ENCODE assay signal across 8 cellular contexts in genomic region chr1:51331206-51332100, GRCh38. TPM values are rescaled to one million over a fixed set of nuclear protein-coding genes. Genes with fewer than 3 reads are reported as not detected.
DNase-seq lines count a peak whose midpoint lies in the region; ATAC-seq, FAIRE-seq and TF ChIP-seq lines count a peak whose summit lies in the region.

No MANE protein-coding gene starts in this region.

- no peaks in the 10 kb centered on the region for H3K36me3 ChIP-seq in ectodermal cell (ENCODE audit: control insufficient read depth, insufficient read depth, low read length)
- H3K36me3 ChIP-seq in mesendoderm (ENCODE audit: control insufficient read depth, insufficient read depth, low read length): no peaks in the 10 kb centered on the region

- H4K8ac ChIP-seq in mesendoderm (ENCODE audit: low read depth, low read length): no peak overlapping the region

- H2BK15ac ChIP-seq in mesendoderm (replicated peaks; ENCODE audit: low read depth): no peak overlapping the region

- no peak overlapping the region for H3K23ac ChIP-seq in mesendoderm (ENCODE audit: low read length)

- H3K27me3 ChIP-seq in ectodermal cell (ENCODE audit: control insufficient read depth, insufficient read depth, low read length, poor library complexity, severe bottlenecking): peaks cover 25% of the 10 kb centered on the region
- no peaks in the 10 kb centered on the region for H3K27me3 ChIP-seq in mesendoderm (ENCODE audit: insufficient read depth, low read length, poor library complexity)

- peak overlapping the region; percentile 3 for H4K5ac ChIP-seq in mesendoderm (ENCODE audit: low read length)

- 41 to 54% methylated on average over 6 to 7 of the region's 7 CpGs for WGBS in ectodermal cell, 2 experiments
- no CpG with 5 or more reads among the region's 7 CpGs for WGBS in mesendoderm (ENCODE audit: extremely low coverage, insufficient coverage, low lambda C conversion rate)

- H2BK5ac ChIP-seq in mesendoderm (ENCODE audit: low read length): peak overlapping the region; percentile 15

- H3K9me3 ChIP-seq in ectodermal cell (ENCODE audit: control insufficient read depth, low read length): no peaks in the 10 kb centered on the region

- H3K18ac ChIP-seq in mesendoderm (ENCODE audit: low read length): peak overlapping the region; percentile 88

- H3K4ac ChIP-seq in mesendoderm (ENCODE audit: low read depth, low read length): peak overlapping the region; percentile 28

- H3K79me2 ChIP-seq in mesendoderm (ENCODE audit: control insufficient read depth, insufficient read depth, low read length): no peaks in the 10 kb centered on the region

- H2BK120ac ChIP-seq in mesendoderm (ENCODE audit: low read depth, low read length): no peak overlapping the region

- peak; percentile 83 for FAIRE-seq in RCC 7860 (lab: Jason Lieb, UNC)

- peak overlapping the region; percentile 45 for H3K4me3 ChIP-seq in ectodermal cell (ENCODE audit: insufficient read depth, low read depth, low read length)
- no peak overlapping the region for H3K4me3 ChIP-seq in mesendoderm (ENCODE audit: low read length)

- ATAC-seq in HG03196 (IDR thresholded peaks at IDR 0.05; ENCODE audit: unreplicated experiment) (peak; percentile 45), HG03571 (IDR thresholded peaks at IDR 0.05; ENCODE audit: unreplicated experiment) (no peak)

- H2AK5ac ChIP-seq in mesendoderm (ENCODE audit: low read length): no peak overlapping the region

- no peaks in the 10 kb centered on the region for H3K4me1 ChIP-seq in ectodermal cell (ENCODE audit: control insufficient read depth, insufficient read depth, low read length)
- peaks cover 10% of the 10 kb centered on the region for H3K4me1 ChIP-seq in mesendoderm (ENCODE audit: control insufficient read depth, low read depth, low read length)

- DNase-seq in EH (ENCODE audit: low read depth) (peak; percentile 75), RCC 7860 (ENCODE audit: low spot score) (peak; percentile 85), mesendoderm (peak; percentile 92), D341Med (ENCODE audit: low spot score) (no peak)

- H3K4me2 ChIP-seq in mesendoderm (ENCODE audit: low read length): no peak overlapping the region

- H3K9ac ChIP-seq in mesendoderm (ENCODE audit: low read length): peak overlapping the region; percentile 23

- H3K79me1 ChIP-seq in mesendoderm (ENCODE audit: low read length): no peaks in the 10 kb centered on the region

- H3K27ac ChIP-seq in 22Rv1 (peak overlapping the region; percentile 80), ectodermal cell (ENCODE audit: insufficient read depth, low read depth, low read length, poor library complexity, severe bottlenecking) (no peak overlapping the region), mesendoderm (ENCODE audit: low read depth, low read length) (no peak overlapping the region)

- peak overlapping the region; percentile 81 for H3K56ac ChIP-seq in mesendoderm (ENCODE audit: low read length)

- no peak for TF ChIP-seq CTCF in 22Rv1 (IDR thresholded peaks at IDR 0.05)

RNA-seq across cellular contexts. Expression of gene TTC39A, which starts 1.1 kb away (rescaled TPM):
- 0.72 TPM for polyA plus RNA-seq in ectodermal cell (2013, experiment 1 of 4)
- polyA plus RNA-seq in ectodermal cell (2013, experiment 2 of 4): 1.2 TPM
- polyA plus RNA-seq in ectodermal cell (2013, experiment 3 of 4): 0.48 TPM
- 0.65 TPM for polyA plus RNA-seq in ectodermal cell (2013, experiment 4 of 4)
- polyA plus RNA-seq in mesendoderm (2013, experiment 1 of 2): 3.7 TPM
- polyA plus RNA-seq in mesendoderm (2013, experiment 2 of 2): 3.6 TPM
